ENCODE assay signal across 24 cellular contexts in the genomic region with DNA sequence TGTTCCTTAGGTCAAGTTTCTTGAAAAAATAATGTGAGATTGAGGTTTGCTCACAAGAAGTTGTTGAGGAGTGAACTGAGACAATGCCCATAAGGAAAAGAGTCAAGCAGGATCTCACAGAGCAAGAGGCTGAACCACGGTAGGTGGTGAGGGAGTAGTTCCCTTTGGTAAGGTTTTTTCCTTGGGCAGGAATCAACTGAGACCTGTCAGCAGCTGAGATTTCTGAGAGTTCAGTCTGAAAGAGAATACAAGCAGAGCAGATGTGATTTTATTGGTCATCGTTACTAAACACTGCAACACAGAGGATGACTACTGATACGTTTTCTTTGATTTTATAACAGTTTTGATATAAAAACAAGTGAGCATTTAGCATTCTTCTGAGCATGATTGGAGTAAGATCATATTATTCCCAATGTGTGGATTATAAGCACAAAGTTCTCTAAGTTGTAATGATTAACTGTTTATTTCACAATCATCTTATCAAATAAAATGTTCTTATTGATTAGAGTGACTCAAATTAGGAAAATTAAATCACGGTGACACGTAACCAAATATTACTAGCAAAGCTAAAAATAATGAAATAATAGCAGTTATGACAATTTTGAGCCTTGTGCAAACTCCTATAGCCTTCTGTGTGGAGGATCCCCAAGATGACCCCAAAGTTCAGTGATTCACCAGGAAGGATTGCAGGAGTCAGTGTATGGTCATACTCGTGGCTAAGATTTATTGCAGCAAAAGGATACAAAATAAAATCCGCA.
DNase-seq lines count a peak whose midpoint lies in the region; ATAC-seq, FAIRE-seq and TF ChIP-seq lines count a peak whose summit lies in the region.
"Had no signal": no experiment of that assay in that cellular context is flagged by ENCODE, and none has a peak within 500 bp of the region (broad histone marks: within the 10 kb centered on the region; RNA-seq: fewer than 3 reads in every experiment).

No MANE protein-coding gene starts in this region.

- H3K27ac ChIP-seq in liver (ENCODE audit: low read depth in 1 of 2, low read length in 2 of 2) (peak overlapping the region in 1 of 2 donors; percentile 46), HepG2 (ENCODE audit: extremely low read length, insufficient read depth, low read length) (no peak overlapping the region), hepatocyte (peak overlapping the region; percentile 17)
- H3K27ac ChIP-seq: coronary artery, PC-9, upper lobe of left lung had no signal

- no peak for TF ChIP-seq RAD21 in liver (IDR thresholded peaks at IDR 0.05)
- no peak for TF ChIP-seq RAD21 in HepG2 (CRISPR knock-in tag; IDR thresholded peaks at IDR 0.05)

- ATAC-seq in HepG2 (no peak), GM18873 (IDR thresholded peaks at IDR 0.05; ENCODE audit: low FRiP score, unreplicated experiment) (no peak)

- no peak overlapping the region for H3K27ac Mint-ChIP-seq in Calu3 (ENCODE audit: unreplicated experiment)
- H3K27ac Mint-ChIP-seq: activated CD4-positive, alpha-beta T cell treated with anti-CD3 and anti-CD28 coated beads, Interleukin-2, amount 10 ng/mL, durations not matched to agents 7 days and 5 days; CD14-positive monocyte had no signal

- TF ChIP-seq CTCF in liver (IDR thresholded peaks at IDR 0.05; ENCODE audit: low read depth, low read length, missing input control) (no peak), HepG2 (CRISPR knock-in tag; IDR thresholded peaks at IDR 0.05) (no peak), hepatocyte (IDR thresholded peaks at IDR 0.05; ENCODE audit: poor library complexity) (no peak), Calu3 (IDR thresholded peaks at IDR 0.05; ENCODE audit: unreplicated experiment) (no peak)

- no peaks in the 10 kb centered on the region for H3K36me3 ChIP-seq in liver (ENCODE audit: control insufficient read depth in 4 of 4, insufficient read depth in 3 of 4, low read depth in 1 of 4, low read length in 3 of 4)
- H3K36me3 ChIP-seq in HepG2 (replicated peaks in 1 of 2; ENCODE audit: control insufficient read depth in 1 of 2, insufficient read depth in 2 of 2, low read length in 2 of 2): no peaks in the 10 kb centered on the region
- H3K36me3 ChIP-seq in hepatocyte (replicated peaks; ENCODE audit: insufficient read depth, low read depth): no peaks in the 10 kb centered on the region
- H3K36me3 ChIP-seq: upper lobe of left lung had no signal

- H3K9me2 ChIP-seq in hepatocyte (replicated peaks; ENCODE audit: insufficient read depth): no peaks in the 10 kb centered on the region

- H3K4me3 Mint-ChIP-seq in Calu3 (ENCODE audit: low read depth, unreplicated experiment): no peak overlapping the region
- H3K4me3 Mint-ChIP-seq: activated CD4-positive, alpha-beta T cell treated with anti-CD3 and anti-CD28 coated beads, Interleukin-2, amount 10 ng/mL, durations not matched to agents 7 days and 5 days; CD14-positive monocyte; neural crest cell had no signal

- CTCF ChIA-PET in HepG2 (lab: Yijun Ruan, JAX; ENCODE audit: low intra/inter-chr PET ratio, low total read pairs): no interaction called here
- CTCF ChIA-PET in Calu3 (lab: Charles Lee): no interaction called here

- POLR2A ChIA-PET in HepG2 (lab: Yijun Ruan, JAX): no interaction called here

- FAIRE-seq in HepG2 (lab: Jason Lieb, UNC): no peak
- FAIRE-seq: endothelial cell of umbilical vein, TTC549 had no signal

- BruUV-seq in HepG2 (replicated peaks; lab: Mats Ljungman, UMichigan) (no TSS peak), Calu3 (replicated peaks; lab: Mats Ljungman, UMichigan) (no TSS peak)

- H3K9ac ChIP-seq in liver (ENCODE audit: low read depth in 1 of 2, low read length in 2 of 2) (no peak overlapping the region), HepG2 (ENCODE audit: insufficient read depth, low read depth, low read length) (no peak overlapping the region)

- H3K27me3 ChIP-seq in liver (ENCODE audit: control insufficient read depth in 4 of 4, insufficient read depth in 4 of 4, low read length in 3 of 4) (no peaks in the 10 kb centered on the region), HepG2 (ENCODE audit: control insufficient read depth in 1 of 2, insufficient read depth in 2 of 2, low read length in 2 of 2) (no peaks in the 10 kb centered on the region), hepatocyte (no peaks in the 10 kb centered on the region)
- H3K27me3 ChIP-seq: upper lobe of left lung had no signal

- H3K9me3 Mint-ChIP-seq in Calu3 (ENCODE audit: low read depth, unreplicated experiment): peaks cover 2% of the 10 kb centered on the region
- H3K9me3 Mint-ChIP-seq: neural crest cell had no signal

- H3K79me2 ChIP-seq in HepG2 (ENCODE audit: insufficient read depth, low read length) (no peaks in the 10 kb centered on the region), hepatocyte (no peaks in the 10 kb centered on the region)

- in situ Hi-C loops in HepG2 (cut with HindIII; ENCODE audit: extremely low pct_ligation_motif_present, low pct_unique_long_range_greater_than_20kb): no loop called here

- H3K9me3 ChIP-seq in liver (ENCODE audit: control insufficient read depth in 4 of 4, low read length in 3 of 4) (no peaks in the 10 kb centered on the region), HepG2 (ENCODE audit: low read length) (no peaks in the 10 kb centered on the region), hepatocyte (ENCODE audit: low read depth) (no peaks in the 10 kb centered on the region)
- H3K9me3 ChIP-seq: upper lobe of left lung had no signal

- H3K4me2 ChIP-seq in HepG2 (ENCODE audit: low read depth, low read length): no peak overlapping the region
- H3K4me2 ChIP-seq in hepatocyte: no peak overlapping the region
- H3K4me2 ChIP-seq: PC-9 had no signal

- H3K4me3 ChIP-seq in liver (ENCODE audit: low read depth in 1 of 3, low read length in 3 of 3): no peak overlapping the region
- no peak overlapping the region for H3K4me3 ChIP-seq in HepG2 (replicated peaks in 1 of 3; ENCODE audit: insufficient read depth in 1 of 3, low read depth in 2 of 3, low read length in 3 of 3)
- no peak overlapping the region for H3K4me3 ChIP-seq in hepatocyte
- H3K4me3 ChIP-seq: coronary artery, PC-9, upper lobe of left lung had no signal

- DNase-seq in HepG2 (ENCODE audit: low spot score): no peak
- peak; percentile 80 for DNase-seq in amniotic epithelial cell (ENCODE audit: low read depth)
- DNase-seq in hepatocyte (ENCODE audit: low spot score): peak; percentile 10
- no peak for DNase-seq in stimulated activated CD4-positive, alpha-beta T cell treated with anti-CD3 and anti-CD28 coated beads, Interleukin-2, amount 100 ng/mL, for 48 hours
- DNase-seq in NCI-H1930 (lab: John Stamatoyannopoulos, UW): no peak
- DNase-seq in Calu3: no peak
- DNase-seq: 8988T; activated CD4-positive, alpha-beta T cell treated with anti-CD3 and anti-CD28 coated beads, Interleukin-2, amount 10 ng/mL, durations not matched to agents 7 days and 5 days; activated naive CD4-positive, alpha-beta T cell treated with Interleukin-2 at 50 U/mL for 16 hours; DMS53; head of caudate nucleus; islet precursor cell; NCI-H1092 treated with DMSO at 0.1 percent for 48 hours; NCI-H748 treated with DMSO at 0.1 percent for 48 hours; PC-9; stimulated activated naive CD4-positive, alpha-beta T cell treated with Interleukin-2 at 50 U/mL for 16 hours; upper lobe of left lung had no signal

- no peak overlapping the region for H2AFZ ChIP-seq in HepG2 (ENCODE audit: low read length)
- no peak overlapping the region for H2AFZ ChIP-seq in hepatocyte
- H2AFZ ChIP-seq: PC-9 had no signal

- no peak for TF ChIP-seq POLR2A in HepG2 (IDR thresholded peaks at IDR 0.05; ENCODE audit: insufficient read depth in 1 of 2, low read depth in 2 of 2, low read length in 2 of 2)

- TF ChIP-seq EP300 in HepG2 (IDR thresholded peaks at IDR 0.05; ENCODE audit: low read depth in 2 of 2, low read length in 2 of 2) (no peak), HepG2 (CRISPR knock-in tag; IDR thresholded peaks at IDR 0.05; ENCODE audit: borderline replicate concordance) (no peak)

- no peaks in the 10 kb centered on the region for H3K27me3 Mint-ChIP-seq in Calu3 (ENCODE audit: unreplicated experiment)
- H3K27me3 Mint-ChIP-seq: activated CD4-positive, alpha-beta T cell treated with anti-CD3 and anti-CD28 coated beads, Interleukin-2, amount 10 ng/mL, durations not matched to agents 7 days and 5 days had no signal

- H4K20me1 ChIP-seq in HepG2 (ENCODE audit: insufficient read depth, low read length) (no peaks in the 10 kb centered on the region), hepatocyte (ENCODE audit: insufficient read depth, poor library complexity, severe bottlenecking) (no peaks in the 10 kb centered on the region)

- no peaks in the 10 kb centered on the region for H3K36me3 Mint-ChIP-seq in Calu3 (ENCODE audit: insufficient read depth, unreplicated experiment)
- H3K36me3 Mint-ChIP-seq: CD14-positive monocyte had no signal

- H3K4me1 ChIP-seq in liver (ENCODE audit: control insufficient read depth in 4 of 4, insufficient read depth in 4 of 4, low read length in 3 of 4): peaks cover 0 to 16% (median 6%) of the 10 kb centered on the region in 4 donors
- H3K4me1 ChIP-seq in HepG2 (ENCODE audit: insufficient read depth, low read length): no peaks in the 10 kb centered on the region
- no peaks in the 10 kb centered on the region for H3K4me1 ChIP-seq in hepatocyte (ENCODE audit: insufficient read depth)
- H3K4me1 ChIP-seq: upper lobe of left lung had no signal

- WGBS in liver: 35% methylated on average over 7 of the region's 7 CpGs
- WGBS in HepG2 (ENCODE audit: low lambda C conversion rate): 8% methylated on average over 7 of the region's 7 CpGs
- 78% methylated on average over 7 of the region's 7 CpGs for WGBS in hepatocyte (ENCODE audit: low lambda C conversion rate, missing lambda C conversion rate)

- intact Hi-C loops in HepG2 (cut with micrococcal nuclease; ENCODE audit: unreplicated experiment): no loop called here
- intact Hi-C loops in Calu3 (cut with micrococcal nuclease; ENCODE audit: unreplicated experiment): no loop called here

- no peaks in the 10 kb centered on the region for H3K4me1 Mint-ChIP-seq in Calu3 (ENCODE audit: low read depth, unreplicated experiment)
- H3K4me1 Mint-ChIP-seq: activated CD4-positive, alpha-beta T cell treated with anti-CD3 and anti-CD28 coated beads, Interleukin-2, amount 10 ng/mL, durations not matched to agents 7 days and 5 days; CD14-positive monocyte; neural crest cell had no signal

TF ChIP-seq in liver, 16 proteins besides CTCF, POLR2A, EP300 and RAD21 (continues in another document):
- peak; percentile 52 to 64 for TF ChIP-seq JUND (IDR thresholded peaks at IDR 0.05)
- TF ChIP-seq EGR1 (IDR thresholded peaks at IDR 0.05; ENCODE audit: low read depth in 2 of 2): peak in 1 of 2 donors; percentile 18
- no peak for TF ChIP-seq TAF1 (conservative IDR thresholded peaks at IDR 0.05)

TF ChIP-seq in HepG2, 621 proteins besides CTCF, POLR2A, EP300 and RAD21:
- TF ChIP-seq RARA (CRISPR knock-in tag; IDR thresholded peaks at IDR 0.05): no peak
- TF ChIP-seq TBP (CRISPR knock-in tag; IDR thresholded peaks at IDR 0.05): no peak
- no peak for TF ChIP-seq ATRX (CRISPR knock-in tag; IDR thresholded peaks at IDR 0.05; ENCODE audit: borderline replicate concordance)
- TF ChIP-seq ZFY (CRISPR knock-in tag; IDR thresholded peaks at IDR 0.05): no peak
- TF ChIP-seq ZNF260 (CRISPR knock-in tag; IDR thresholded peaks at IDR 0.05; ENCODE audit: borderline replicate concordance, low read depth): no peak
- no peak for TF ChIP-seq ZNF264 (CRISPR knock-in tag; IDR thresholded peaks at IDR 0.05)

Comparison
In these comparisons a context has a peak if more than half of its experiments do, and no peak if none do; other contexts are left out.
1. DNase-seq: peak in amniotic epithelial cell (single experiment) and hepatocyte (single experiment); none in HepG2 (single experiment), stimulated activated CD4-positive, alpha-beta T cell treated with anti-CD3 and anti-CD28 coated beads, Interleukin-2, amount 100 ng/mL, for 48 hours (0 of 2), NCI-H1930 (0 of 2) and Calu3 (single experiment).